ENCODE assay signal across 9 cellular contexts in the genomic region with DNA sequence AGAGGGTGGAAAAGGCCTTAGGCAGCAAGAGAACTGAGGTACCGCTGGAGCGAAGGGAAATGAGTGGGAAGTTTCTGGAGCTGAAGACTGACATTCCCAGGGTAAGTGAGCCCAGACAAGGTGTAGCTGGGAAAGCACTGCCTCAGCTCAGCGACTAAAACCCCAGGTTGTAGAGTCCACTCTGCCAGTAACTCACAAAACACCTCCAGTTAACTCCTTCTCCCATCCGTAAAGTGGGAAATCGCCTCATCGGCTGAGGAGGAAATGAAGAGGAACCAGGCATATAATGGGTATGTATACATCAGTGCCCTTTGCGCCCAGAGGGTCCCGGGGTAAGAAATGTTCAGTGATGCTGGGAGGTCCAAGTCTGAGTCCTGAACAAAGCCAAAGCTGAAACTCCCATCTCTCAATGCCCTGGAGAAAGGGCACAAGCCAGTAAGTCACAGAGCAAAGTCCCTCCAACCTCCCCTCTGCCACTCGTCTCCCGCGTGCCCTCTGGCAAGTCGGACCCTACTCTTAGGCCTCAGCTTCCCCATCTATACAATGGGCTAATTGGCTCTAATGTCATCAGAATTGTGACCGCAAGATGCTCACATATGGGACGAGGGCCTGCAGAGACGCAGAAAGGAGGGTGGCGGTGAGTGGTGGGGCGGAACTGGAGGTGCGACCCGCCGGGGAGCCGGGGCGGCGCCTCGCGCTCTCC. TPM values are rescaled to one million over a fixed set of nuclear protein-coding genes. Genes with fewer than 3 reads are reported as not detected.
A peak's percentile ranks its signal among the peaks of the same experiment; 100 is the strongest.
DNase-seq lines count a peak whose midpoint lies in the region; ATAC-seq and TF ChIP-seq lines count a peak whose summit lies in the region.
"Had no signal": no experiment of that assay in that cellular context is flagged by ENCODE, and none has a peak within 500 bp of the region (broad histone marks: within the 10 kb centered on the region; RNA-seq: fewer than 3 reads in every experiment).

No MANE protein-coding gene starts in this region.

- DNase-seq in ascending aorta (ENCODE audit: low spot score in 2 of 2) (peak in 1 of 2 donors; percentile 58), left lung (no peak), thyroid gland (no peak)
- no peak for DNase-seq in stimulated activated CD4-positive, alpha-beta T cell treated with anti-CD3 and anti-CD28 coated beads, Interleukin-2, amount 100 ng/mL, for 24 hours

- ATAC-seq in HG03342 (IDR thresholded peaks at IDR 0.05; ENCODE audit: unreplicated experiment), result peak; percentile 0
- ATAC-seq in left lung, result no peak
- ATAC-seq in GM18907 (IDR thresholded peaks at IDR 0.05; ENCODE audit: unreplicated experiment), result no peak
- ATAC-seq in activated CD4-positive, CD25-positive, alpha-beta regulatory T cell treated with anti-CD3 and anti-CD28 coated beads, Interleukin-2, amount 50 U/mL, for 24 hours, result no peak

- H3K4me1 ChIP-seq in BLaER1 treated with 17β-estradiol and CSF1 and Interleukin-3, amounts not matched to agents 10 nM and 100 nM, result peaks cover 20 to 79% (median 49%) of the 10 kb centered on the region in 10 experiments
- H3K4me1 ChIP-seq in ascending aorta (peaks cover 3 to 24% of the 10 kb centered on the region in 2 donors), left lung (peaks cover 19 to 78% of the 10 kb centered on the region in 2 donors), thyroid gland (peaks cover 22 to 33% of the 10 kb centered on the region in 2 donors)

- peaks cover 0 to 34% (median 10%) of the 10 kb centered on the region in 11 experiments; a peak in 11 of 22 replicates for H3K36me3 ChIP-seq in BLaER1 treated with 17β-estradiol and CSF1 and Interleukin-3, amounts not matched to agents 10 nM and 100 nM
- H3K36me3 ChIP-seq in ascending aorta, result no peaks in the 10 kb centered on the region
- H3K36me3 ChIP-seq in left lung, result no peaks in the 10 kb centered on the region
- no peaks in the 10 kb centered on the region for H3K36me3 ChIP-seq in thyroid gland

- peaks cover 0 to 51% (median 11%) of the 10 kb centered on the region in 11 experiments; a peak in 10 of 22 replicates for H4K20me1 ChIP-seq in BLaER1 treated with 17β-estradiol and CSF1 and Interleukin-3, amounts not matched to agents 10 nM and 100 nM

- peak overlapping the region; percentile 86 to 97 (median 94) for H3K27ac ChIP-seq in BLaER1 treated with 17β-estradiol and CSF1 and Interleukin-3, amounts not matched to agents 10 nM and 100 nM
- H3K27ac ChIP-seq in ascending aorta, result peak overlapping the region; percentile 96 to 99
- peak overlapping the region; percentile 99 for H3K27ac ChIP-seq in left lung
- peak overlapping the region; percentile 94 to 98 (median 96) for H3K27ac ChIP-seq in thyroid gland

- peak overlapping the region; percentile 60 to 78 (median 71) for H3K4me3 ChIP-seq in BLaER1 treated with 17β-estradiol and CSF1 and Interleukin-3, amounts not matched to agents 10 nM and 100 nM
- H3K4me3 ChIP-seq in ascending aorta, result peak overlapping the region; percentile 73 to 91
- H3K4me3 ChIP-seq in left lung, result peak overlapping the region; percentile 67 to 77
- peak overlapping the region; percentile 21 to 89 (median 62) for H3K4me3 ChIP-seq in thyroid gland (replicated peaks in 1 of 3)

- TF ChIP-seq POLR2A in thyroid gland (IDR thresholded peaks at IDR 0.05), result no peak

- intact Hi-C loops in ascending aorta (cut with DNase I) (loop anchor here (2.0 to 5.0 kb wide), 3 partner anchors 254 to 1543 kb away; a partner anchor contains a TSS), left lung (cut with DNase I) (no loop called here), thyroid gland (cut with DNase I) (loop anchor here (10.0 kb wide), 1 partner anchor 246 kb away; a partner anchor contains a TSS)

- WGBS in thyroid gland, 2 donors, result 31 to 39% methylated on average over 8 to 15 of the region's 25 CpGs

- TF ChIP-seq CTCF in ascending aorta (IDR thresholded peaks at IDR 0.05) (no peak), left lung (IDR thresholded peaks at IDR 0.05) (no peak), thyroid gland (IDR thresholded peaks at IDR 0.05) (no peak)

- no peaks in the 10 kb centered on the region for H3K27me3 ChIP-seq in BLaER1 treated with 17β-estradiol and CSF1 and Interleukin-3, amounts not matched to agents 10 nM and 100 nM
- H3K27me3 ChIP-seq in ascending aorta, result no peaks in the 10 kb centered on the region
- H3K27me3 ChIP-seq in left lung, result no peaks in the 10 kb centered on the region
- H3K27me3 ChIP-seq in thyroid gland, result no peaks in the 10 kb centered on the region

- peak overlapping the region; percentile 83 to 97 (median 88) for H3K9ac ChIP-seq in BLaER1 treated with 17β-estradiol and CSF1 and Interleukin-3, amounts not matched to agents 10 nM and 100 nM

- H3K4me2 ChIP-seq in BLaER1 treated with 17β-estradiol and CSF1 and Interleukin-3, amounts not matched to agents 10 nM and 100 nM, result peak overlapping the region; percentile 72 to 96 (median 86)

- peaks cover 0 to 31% (median 7%) of the 10 kb centered on the region in 11 experiments; a peak in 14 of 22 replicates for H3K9me3 ChIP-seq in BLaER1 treated with 17β-estradiol and CSF1 and Interleukin-3, amounts not matched to agents 10 nM and 100 nM (replicated peaks in 1 of 11)
- H3K9me3 ChIP-seq in ascending aorta, result no peaks in the 10 kb centered on the region
- H3K9me3 ChIP-seq in left lung, result no peaks in the 10 kb centered on the region
- H3K9me3 ChIP-seq in thyroid gland, result no peaks in the 10 kb centered on the region

RNA-seq across cellular contexts. Expression of a gene that starts 0.6 kb away (rescaled TPM):
- 25.8 TPM for total RNA-seq in ascending aorta
- total RNA-seq in left lung, result 10 to 100 TPM; 21.2 to 30.8 TPM
- 10 to 100 TPM; 13.0 to 18.2 (median 15.9) TPM for total RNA-seq in thyroid gland

RNA-seq across cellular contexts. Expression of a gene that starts 42.7 kb away (rescaled TPM):
- total RNA-seq in ascending aorta, result 26.8 TPM
- total RNA-seq in left lung, result under 1 TPM in 1 of 2 donors, not detected in 1; 0.34 TPM
- total RNA-seq in thyroid gland, result 1 to 10 TPM in 2 of 4 donors, not detected in 2; 4.3 to 7.9 TPM
- total RNA-seq: NCI-H460 had no signal

RNA-seq across cellular contexts. Expression of a gene that starts 58.3 kb away (rescaled TPM):
- total RNA-seq in ascending aorta, result 1.3 TPM
- total RNA-seq in left lung, result 1 to 10 TPM in 1 of 2 donors, under 1 TPM in 1; 0.79 to 4.0 TPM
- under 1 TPM in 3 of 4 donors, not detected in 1; 0.56 to 0.83 (median 0.81) TPM for total RNA-seq in thyroid gland
- total RNA-seq: NCI-H460 had no signal

Comparison
In these comparisons a context has a peak if more than half of its experiments do, and no peak if none do; other contexts are left out.
1. intact Hi-C loops: an anchor here in ascending aorta (2.0 to 5.0 kb wide) and thyroid gland (10.0 kb wide); none called in left lung.